In the genomic region with DNA sequence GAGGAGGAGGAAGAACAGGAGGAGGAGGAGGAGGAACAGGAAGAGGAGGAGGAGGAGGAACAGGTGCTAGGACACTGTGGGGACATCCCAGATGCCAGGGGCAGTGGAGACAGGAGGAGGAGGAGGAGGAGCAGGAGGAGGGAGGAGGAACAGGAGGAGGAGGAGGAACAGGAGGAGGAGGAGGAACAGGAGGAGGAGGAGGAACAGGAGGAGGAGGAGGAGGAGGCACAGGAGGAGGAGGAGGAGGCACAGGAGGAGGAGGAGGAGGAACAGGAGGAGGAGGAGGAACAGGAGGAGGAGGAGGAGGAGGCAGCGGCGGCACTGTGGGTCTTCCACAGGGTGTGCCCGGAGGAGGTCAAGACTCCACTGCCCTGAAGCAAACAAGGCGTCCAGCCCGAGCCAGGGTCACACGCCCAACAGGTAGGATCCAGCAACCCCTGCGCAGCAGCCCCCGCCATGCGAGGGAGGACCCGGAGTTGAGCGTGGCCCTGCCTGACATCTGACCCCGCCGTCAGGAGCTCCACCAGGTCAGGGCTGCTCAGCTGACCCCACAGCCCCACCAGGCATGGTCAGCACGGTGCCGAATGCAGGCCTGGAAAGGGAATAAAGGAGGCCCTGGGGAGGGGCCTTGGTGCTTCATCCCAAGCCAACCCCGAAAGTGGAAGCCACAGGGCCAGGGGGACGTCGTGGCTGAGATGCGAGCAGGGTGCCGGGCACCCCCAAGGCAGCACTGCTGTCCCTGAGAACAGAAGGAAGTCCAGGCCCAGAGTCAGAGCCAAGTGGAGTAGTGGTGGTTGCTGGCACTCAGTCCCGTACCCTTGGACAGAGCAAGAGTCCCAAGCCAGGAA, we compare ENCODE assay signal across 2 cellular contexts.
A peak's percentile ranks its signal among the peaks of the same experiment; 100 is the strongest.
TF ChIP-seq lines count a peak whose summit lies in the region.

No MANE protein-coding gene starts in this region.

TF ChIP-seq in K562, 482 proteins besides CTCF, POLR2A, EP300 and RAD21 (continues in another document):
- TF ChIP-seq, protein P1, sequence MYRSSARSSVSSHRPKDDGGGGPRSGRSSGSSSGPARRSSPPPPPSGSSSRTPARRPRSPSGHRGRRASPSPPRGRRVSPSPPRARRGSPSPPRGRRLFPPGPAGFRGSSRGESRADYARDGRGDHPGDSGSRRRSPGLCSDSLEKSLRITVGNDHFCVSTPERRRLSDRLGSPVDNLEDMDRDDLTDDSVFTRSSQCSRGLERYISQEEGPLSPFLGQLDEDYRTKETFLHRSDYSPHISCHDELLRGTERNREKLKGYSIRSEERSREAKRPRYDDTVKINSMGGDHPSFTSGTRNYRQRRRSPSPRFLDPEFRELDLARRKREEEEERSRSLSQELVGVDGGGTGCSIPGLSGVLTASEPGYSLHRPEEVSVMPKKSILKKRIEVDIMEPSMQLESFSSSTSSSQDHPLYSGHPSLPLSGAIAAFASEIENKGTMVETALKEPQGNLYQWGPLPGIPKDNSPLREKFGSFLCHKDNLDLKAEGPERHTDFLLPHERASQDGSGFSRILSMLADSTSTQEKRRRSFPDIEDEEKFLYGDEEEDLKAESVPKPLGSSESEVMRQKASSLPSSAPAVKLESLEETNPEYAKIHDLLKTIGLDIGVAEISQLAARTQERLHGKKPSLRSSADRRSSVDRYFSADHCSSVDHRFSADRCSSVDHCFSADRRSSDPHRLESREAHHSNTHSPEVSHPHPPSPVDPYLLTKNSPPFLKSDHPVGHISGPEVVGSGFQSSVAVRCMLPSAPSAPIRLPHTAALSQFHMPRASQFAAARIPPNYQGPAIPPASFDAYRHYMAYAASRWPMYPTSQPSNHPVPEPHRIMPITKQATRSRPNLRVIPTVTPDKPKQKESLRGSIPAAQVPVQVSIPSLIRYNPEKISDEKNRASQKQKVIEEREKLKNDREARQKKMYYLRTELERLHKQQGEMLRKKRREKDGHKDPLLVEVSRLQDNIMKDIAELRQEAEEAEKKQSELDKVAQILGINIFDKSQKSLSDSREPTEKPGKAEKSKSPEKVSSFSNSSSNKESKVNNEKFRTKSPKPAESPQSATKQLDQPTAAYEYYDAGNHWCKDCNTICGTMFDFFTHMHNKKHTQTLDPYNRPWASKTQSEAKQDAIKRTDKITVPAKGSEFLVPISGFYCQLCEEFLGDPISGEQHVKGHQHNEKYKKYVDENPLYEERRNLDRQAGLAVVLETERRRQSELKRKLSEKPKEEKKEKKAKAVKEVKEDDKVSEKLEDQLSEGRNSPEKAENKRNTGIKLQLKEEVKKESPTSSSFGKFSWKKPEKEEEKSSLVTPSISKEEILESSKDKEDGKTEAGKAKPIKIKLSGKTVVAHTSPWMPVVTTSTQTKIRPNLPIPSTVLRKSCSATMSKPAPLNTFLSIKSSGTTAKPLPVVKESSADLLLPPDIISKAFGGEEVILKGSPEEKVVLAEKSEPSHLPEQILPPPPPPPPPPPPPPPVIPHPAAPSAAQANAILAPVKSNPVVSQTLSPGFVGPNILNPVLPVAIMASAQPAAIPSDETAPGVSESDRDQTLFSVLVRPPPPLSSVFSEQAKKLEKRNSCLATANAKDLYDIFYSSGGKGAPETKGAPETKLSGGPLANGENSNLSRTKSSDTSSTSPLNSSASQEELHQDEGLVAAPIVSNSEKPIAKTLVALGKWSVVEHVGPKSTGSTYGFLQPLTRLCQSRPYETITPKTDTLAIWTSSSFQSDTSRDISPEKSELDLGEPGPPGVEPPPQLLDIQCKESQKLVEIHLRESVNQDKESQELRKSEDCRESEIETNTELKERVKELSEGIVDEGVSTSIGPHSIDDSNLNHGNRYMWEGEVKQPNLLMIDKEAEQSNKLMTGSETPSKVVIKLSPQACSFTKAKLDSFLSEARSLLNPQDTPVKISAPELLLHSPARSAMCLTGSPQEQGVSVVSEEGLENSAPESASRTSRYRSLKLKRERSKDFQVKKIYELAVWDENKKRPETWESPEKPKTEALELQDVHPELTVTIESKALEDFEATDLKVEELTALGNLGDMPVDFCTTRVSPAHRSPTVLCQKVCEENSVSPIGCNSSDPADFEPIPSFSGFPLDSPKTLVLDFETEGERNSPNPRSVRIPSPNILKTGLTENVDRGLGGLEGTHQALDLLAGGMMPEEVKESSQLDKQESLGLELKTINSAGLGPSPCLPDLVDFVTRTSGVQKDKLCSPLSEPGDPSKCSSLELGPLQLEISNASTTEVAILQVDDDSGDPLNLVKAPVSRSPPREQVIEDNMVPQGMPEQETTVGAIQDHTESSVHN (IDR thresholded peaks at IDR 0.05; ENCODE audit: borderline replicate concordance in 1 of 2, low read depth in 1 of 2) = no peak
- no peak for TF ChIP-seq SMARCA5 (IDR thresholded peaks at IDR 0.05)
- TF ChIP-seq MED1 (CRISPR knock-in tag; IDR thresholded peaks at IDR 0.05; ENCODE audit: borderline replicate concordance) = no peak
- no peak for TF ChIP-seq PURB (CRISPR knock-in tag; IDR thresholded peaks at IDR 0.05; ENCODE audit: low read depth)
- no peak for TF ChIP-seq MAFK (IDR thresholded peaks at IDR 0.05; ENCODE audit: low read length)
- no peak for TF ChIP-seq KDM5B (IDR thresholded peaks at IDR 0.05; ENCODE audit: insufficient replicate concordance, low read depth, low read length)
- TF ChIP-seq, protein P2, sequence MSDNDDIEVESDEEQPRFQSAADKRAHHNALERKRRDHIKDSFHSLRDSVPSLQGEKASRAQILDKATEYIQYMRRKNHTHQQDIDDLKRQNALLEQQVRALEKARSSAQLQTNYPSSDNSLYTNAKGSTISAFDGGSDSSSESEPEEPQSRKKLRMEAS (CRISPR knock-in tag; IDR thresholded peaks at IDR 0.05) = peak; percentile 58
- TF ChIP-seq, protein P3, sequence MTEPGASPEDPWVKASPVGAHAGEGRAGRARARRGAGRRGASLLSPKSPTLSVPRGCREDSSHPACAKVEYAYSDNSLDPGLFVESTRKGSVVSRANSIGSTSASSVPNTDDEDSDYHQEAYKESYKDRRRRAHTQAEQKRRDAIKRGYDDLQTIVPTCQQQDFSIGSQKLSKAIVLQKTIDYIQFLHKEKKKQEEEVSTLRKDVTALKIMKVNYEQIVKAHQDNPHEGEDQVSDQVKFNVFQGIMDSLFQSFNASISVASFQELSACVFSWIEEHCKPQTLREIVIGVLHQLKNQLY (CRISPR knock-in tag; conservative IDR thresholded peaks at IDR 0.05) = no peak
- TF ChIP-seq MAFG (tag; conservative IDR thresholded peaks at IDR 0.05) = no peak
- 0 out of 2 replicates have a peak, but pooled peaks have one; percentile 70 for TF ChIP-seq RBM14 (IDR thresholded peaks at IDR 0.05; ENCODE audit: borderline replicate concordance, insufficient read depth, low read depth, low read length)
- peak; percentile 85 for TF ChIP-seq NR2C1 (IDR thresholded peaks at IDR 0.05)
- TF ChIP-seq NR2C1 (tag; IDR thresholded peaks at IDR 0.05) = peak; percentile 66
- no peak for TF ChIP-seq KLF10 (CRISPR knock-in tag; IDR thresholded peaks at IDR 0.05)
- TF ChIP-seq ZNF239 (CRISPR knock-in tag; IDR thresholded peaks at IDR 0.05) = no peak
- TF ChIP-seq NRF1 (conservative IDR thresholded peaks at IDR 0.05 in 1 of 2, IDR thresholded peaks at IDR 0.05 in 1 of 2) = peak; percentile 69 to 75
- no peak for TF ChIP-seq SOX6 (IDR thresholded peaks at IDR 0.05)
- no peak for TF ChIP-seq MEIS2 (IDR thresholded peaks at IDR 0.05; ENCODE audit: partially characterized antibody)
- no peak for TF ChIP-seq PHTF2 (CRISPR knock-in tag; IDR thresholded peaks at IDR 0.05)
- TF ChIP-seq, protein P4, sequence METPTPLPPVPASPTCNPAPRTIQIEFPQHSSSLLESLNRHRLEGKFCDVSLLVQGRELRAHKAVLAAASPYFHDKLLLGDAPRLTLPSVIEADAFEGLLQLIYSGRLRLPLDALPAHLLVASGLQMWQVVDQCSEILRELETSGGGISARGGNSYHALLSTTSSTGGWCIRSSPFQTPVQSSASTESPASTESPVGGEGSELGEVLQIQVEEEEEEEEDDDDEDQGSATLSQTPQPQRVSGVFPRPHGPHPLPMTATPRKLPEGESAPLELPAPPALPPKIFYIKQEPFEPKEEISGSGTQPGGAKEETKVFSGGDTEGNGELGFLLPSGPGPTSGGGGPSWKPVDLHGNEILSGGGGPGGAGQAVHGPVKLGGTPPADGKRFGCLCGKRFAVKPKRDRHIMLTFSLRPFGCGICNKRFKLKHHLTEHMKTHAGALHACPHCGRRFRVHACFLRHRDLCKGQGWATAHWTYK (CRISPR knock-in tag; IDR thresholded peaks at IDR 0.05) = no peak

TF ChIP-seq in GM12891, 5 proteins besides CTCF, POLR2A, EP300 and RAD21:
- no peak for TF ChIP-seq POLR2AphosphoS5 (IDR thresholded peaks at IDR 0.05; ENCODE audit: low read depth, low read length)
